Comparison of ENCODE assay signal across 1 cellular context in genomic region chr7:154859747-154860620, GRCh38.
TF ChIP-seq lines count a peak whose summit lies in the region.

No MANE protein-coding gene starts in this region.

TF ChIP-seq in K562, 482 proteins besides CTCF, POLR2A, EP300 and RAD21 (continued from another document):
- TF ChIP-seq ZBTB40 (IDR thresholded peaks at IDR 0.05) (no peak), ZBTB40 (CRISPR knock-in tag; IDR thresholded peaks at IDR 0.05) (no peak), LEF1 (IDR thresholded peaks at IDR 0.05) (no peak), CEBPB (tag; IDR thresholded peaks at IDR 0.05) (no peak), DDX20 (tag; IDR thresholded peaks at IDR 0.05; ENCODE audit: low read depth) (no peak), HOXB6 (CRISPR knock-in tag; IDR thresholded peaks at IDR 0.05; ENCODE audit: borderline replicate concordance) (no peak), BMI1 (IDR thresholded peaks at IDR 0.05; ENCODE audit: low read length) (no peak), E2F6 (IDR thresholded peaks at IDR 0.05; ENCODE audit: borderline replicate concordance in 1 of 2, extremely low read depth in 1 of 2, insufficient read depth in 1 of 2, insufficient read length in 1 of 2, low read depth in 1 of 2, low read length in 1 of 2, poor library complexity in 1 of 2, severe bottlenecking in 1 of 2) (peak in 1 of 2 experiments; percentile 13), ILF3 (IDR thresholded peaks at IDR 0.05; ENCODE audit: borderline replicate concordance) (no peak)
TF ChIP-seq in K562: peak in this region for 1.
